In the genomic region with DNA sequence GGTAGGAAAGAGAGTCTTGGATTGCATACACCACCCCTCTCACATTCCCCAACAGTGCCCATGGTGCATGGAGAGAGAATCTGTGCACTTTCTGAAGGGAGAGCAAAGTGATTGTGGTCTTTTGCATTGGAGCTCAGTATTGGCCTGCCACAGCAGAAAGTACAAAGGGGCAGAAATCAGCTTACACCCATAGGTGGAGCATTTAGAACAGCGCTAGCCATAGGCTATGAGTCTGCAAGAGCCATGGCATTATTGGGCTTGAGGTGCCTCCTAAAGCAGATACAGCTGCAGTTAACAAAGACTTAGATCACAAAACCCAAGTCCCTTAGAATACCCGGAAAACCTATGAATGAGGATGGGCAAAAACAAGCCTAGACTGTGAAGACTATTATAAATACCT, we compare ENCODE assay signal across 29 cellular contexts. TPM values are rescaled to one million over a fixed set of nuclear protein-coding genes. Genes with fewer than 3 reads are reported as not detected.
"Had no signal": no experiment of that assay in that cellular context is flagged by ENCODE, and none has a peak within 500 bp of the region (broad histone marks: within the 10 kb centered on the region; RNA-seq: fewer than 3 reads in every experiment).

No MANE protein-coding gene starts in this region.

- H3K4me2 ChIP-seq: KMS-11 had no signal

- FAIRE-seq: RCC 7860, TTC549 had no signal

- H3K9ac ChIP-seq: KMS-11 had no signal

- H3K4me1 ChIP-seq: SJSA1 had no signal

- H3K9me3 ChIP-seq: SJSA1 had no signal

- H3K4me3 ChIP-seq: SJSA1 had no signal

- H3K36me3 ChIP-seq: brain microvascular endothelial cell, SJSA1 had no signal

- DNase-seq: activated CD4-positive, alpha-beta T cell treated with anti-CD3 and anti-CD28 coated beads for 36 hours; activated CD8-positive, alpha-beta memory T cell treated with anti-CD3 and anti-CD28 coated beads, Interleukin-2, amount 50 U/mL, for 4 hours; activated CD8-positive, alpha-beta T cell treated with anti-CD3 and anti-CD28 coated beads for 36 hours; activated gamma-delta T cell treated with Interleukin-2 at 50 U/mL for 16 hours; activated naive CD4-positive, alpha-beta T cell treated with anti-CD3 and anti-CD28 coated beads, Interleukin-2, amount 10 ng/mL, durations not matched to agents 7 days and 5 days; activated naive CD8-positive, alpha-beta T cell treated with anti-CD3 and anti-CD28 coated beads for 36 hours; activated T-cell treated with anti-CD3 and anti-CD28 coated beads, Interleukin-2, amount 50 U/mL, for 72 hours; brain microvascular endothelial cell; cerebellar nuclear complex; MM.1S; NCI-H1436; NCI-H1694 treated with DMSO at 0.1 percent for 48 hours; NCI-H2081; NCI-H446; NCI-H524 treated with DMSO at 0.1 percent for 48 hours; NCI-H774; NK-92 treated with Interleukin-12 subunit alpha and Interleukin-12 subunit beta, amount 100 ng/mL, for 24 hours; PC-3; SHP77; T-cell; T-helper 2 cell; T1000 had no signal

- H3K27me3 ChIP-seq: brain microvascular endothelial cell, SJSA1 had no signal

- ATAC-seq: activated CD4-positive, alpha-beta T cell treated with anti-CD3 and anti-CD28 coated beads for 36 hours; activated CD8-positive, alpha-beta T cell treated with anti-CD3 and anti-CD28 coated beads for 36 hours; activated T-cell treated with anti-CD3 and anti-CD28 coated beads, Interleukin-2, amount 50 U/mL, for 72 hours; PC-3; T-cell had no signal

- H3K27ac ChIP-seq: brain microvascular endothelial cell, KMS-11, SJSA1, VCaP had no signal

RNA-seq across cellular contexts. Expression of gene SI, which starts 21.8 kb away (rescaled TPM):
- total RNA-seq: activated CD4-positive, alpha-beta T cell treated with anti-CD3 and anti-CD28 coated beads for 36 hours; activated CD8-positive, alpha-beta T cell treated with anti-CD3 and anti-CD28 coated beads for 36 hours; activated naive CD8-positive, alpha-beta T cell treated with anti-CD3 and anti-CD28 coated beads for 36 hours; activated T-cell treated with anti-CD3 and anti-CD28 coated beads, Interleukin-2, amount 50 U/mL, for 72 hours; activated T-helper 2 cell treated with anti-CD3 and anti-CD28 coated beads, Interferon-gamma antibody, Interleukin-2, Interleukin-4, amounts not matched to agents 10 μg/mL and 5 μg/mL and 100 μg/mL, durations not matched to agents 14 hours and 24 hours and 36 hours; cardiac septum; PC-3; SJSA1; T-cell had no signal
